In genomic region chr2:237433920-237434319, GRCh38 we compare ENCODE assay signal across 14 cellular contexts. TPM values are rescaled to one million over a fixed set of nuclear protein-coding genes. Genes with fewer than 3 reads are reported as not detected.
DNase-seq lines count a peak whose midpoint lies in the region; ATAC-seq and TF ChIP-seq lines count a peak whose summit lies in the region.
"Had no signal": no experiment of that assay in that cellular context is flagged by ENCODE, and none has a peak within 500 bp of the region (broad histone marks: within the 10 kb centered on the region; RNA-seq: fewer than 3 reads in every experiment).

No MANE protein-coding gene starts in this region.

- H3K4me3 Mint-ChIP-seq in T-helper 1 cell treated with Interleukin-12 subunit alpha and Interleukin-12 subunit beta and Interleukin-4 antibody, amounts not matched to agents 30 μg/mL and 1 μg/mL, for 36 hours: peak overlapping the region; percentile 9
- H3K4me3 Mint-ChIP-seq in activated T-cell treated with anti-CD3 and anti-CD28 coated beads, Interleukin-2, amount 50 U/mL, for 72 hours: peak overlapping the region; percentile 80
- peak overlapping the region; percentile 11 for H3K4me3 Mint-ChIP-seq in nephron progenitor cell

- no peaks in the 10 kb centered on the region for H3K79me2 ChIP-seq in GM23248 (ENCODE audit: insufficient read depth)

- peaks cover 64% of the 10 kb centered on the region for H3F3A ChIP-seq in GM23248 (ENCODE audit: insufficient read depth)

- in situ Hi-C loops in GM23248 (cut with MboI): no loop called here

- no peak overlapping the region for H2AFZ ChIP-seq in GM23248

- WGBS in GM23248 (ENCODE audit: low coverage in 1 of 2, low lambda C conversion rate in 2 of 2, missing lambda C conversion rate in 2 of 2), 2 experiments: 76 to 82% methylated on average over 7 to 9 of the region's 9 CpGs

- H3K4me1 Mint-ChIP-seq in T-helper 1 cell treated with Interleukin-12 subunit alpha and Interleukin-12 subunit beta and Interleukin-4 antibody, amounts not matched to agents 30 μg/mL and 1 μg/mL, for 36 hours (ENCODE audit: low read depth): peaks cover 67% of the 10 kb centered on the region
- peaks cover 99% of the 10 kb centered on the region for H3K4me1 Mint-ChIP-seq in activated T-cell treated with anti-CD3 and anti-CD28 coated beads, Interleukin-2, amount 50 U/mL, for 72 hours (ENCODE audit: low read depth)
- H3K4me1 Mint-ChIP-seq in nephron progenitor cell: peaks cover 64% of the 10 kb centered on the region

- H3K36me3 Mint-ChIP-seq in T-helper 1 cell treated with Interleukin-12 subunit alpha and Interleukin-12 subunit beta and Interleukin-4 antibody, amounts not matched to agents 30 μg/mL and 1 μg/mL, for 36 hours (ENCODE audit: low read depth): no peaks in the 10 kb centered on the region
- H3K36me3 Mint-ChIP-seq in activated T-cell treated with anti-CD3 and anti-CD28 coated beads, Interleukin-2, amount 50 U/mL, for 72 hours (ENCODE audit: insufficient read depth in 2 of 2): peaks cover 6 to 8% of the 10 kb centered on the region in 2 donors
- H3K36me3 Mint-ChIP-seq in nephron progenitor cell (ENCODE audit: low read depth): no peaks in the 10 kb centered on the region

- H3K27ac ChIP-seq in GM23248: peak overlapping the region; percentile 100
- H3K27ac ChIP-seq: gastrocnemius medialis had no signal

- H4K20me1 ChIP-seq in GM23248 (ENCODE audit: insufficient read depth): no peaks in the 10 kb centered on the region

- H3K4me2 ChIP-seq in GM23248 (ENCODE audit: unreplicated experiment): peak overlapping the region; percentile 57

- H3K27ac Mint-ChIP-seq in T-helper 1 cell treated with Interleukin-12 subunit alpha and Interleukin-12 subunit beta and Interleukin-4 antibody, amounts not matched to agents 30 μg/mL and 1 μg/mL, for 36 hours: no peak overlapping the region
- peak overlapping the region; percentile 71 for H3K27ac Mint-ChIP-seq in activated T-cell treated with anti-CD3 and anti-CD28 coated beads, Interleukin-2, amount 50 U/mL, for 72 hours
- no peak overlapping the region for H3K27ac Mint-ChIP-seq in nephron progenitor cell

- H3K36me3 ChIP-seq in GM23248 (ENCODE audit: low read depth): no peaks in the 10 kb centered on the region
- H3K36me3 ChIP-seq: gastrocnemius medialis, uterus had no signal

- ATAC-seq in activated T-cell treated with anti-CD3 and anti-CD28 coated beads, Interleukin-2, amount 50 U/mL, for 72 hours (replicated peaks in 1 of 2): no peak
- ATAC-seq in HG03045 (IDR thresholded peaks at IDR 0.05; ENCODE audit: unreplicated experiment): no peak
- ATAC-seq in HG03439 (IDR thresholded peaks at IDR 0.05; ENCODE audit: unreplicated experiment): no peak
- ATAC-seq: gastrocnemius medialis had no signal

- H3K9me2 ChIP-seq in GM23248 (ENCODE audit: insufficient read depth): no peaks in the 10 kb centered on the region

- H3K4me1 ChIP-seq in GM23248 (ENCODE audit: insufficient read depth): peaks cover 64% of the 10 kb centered on the region

- DNase-seq in T-helper 1 cell (no peak), GM23248 (no peak), nephron progenitor cell (no peak), SHP77 (lab: John Stamatoyannopoulos, UW) (no peak)
- DNase-seq in activated T-cell treated with anti-CD3 and anti-CD28 coated beads, Interleukin-2, amount 50 U/mL, for 72 hours: peak in 1 of 2 donors; percentile 31
- DNase-seq: activated CD4-positive, CD25-positive, alpha-beta regulatory T cell; gastrocnemius medialis; islet precursor cell; NCI-H524; uterus had no signal

- TF ChIP-seq CTCF in nephron progenitor cell (IDR thresholded peaks at IDR 0.05): no peak

- H3K9ac ChIP-seq in GM23248: peak overlapping the region; percentile 92

- H3K9me3 Mint-ChIP-seq in T-helper 1 cell treated with Interleukin-12 subunit alpha and Interleukin-12 subunit beta and Interleukin-4 antibody, amounts not matched to agents 30 μg/mL and 1 μg/mL, for 36 hours: no peaks in the 10 kb centered on the region
- peaks cover 0 to 2% of the 10 kb centered on the region in 2 donors for H3K9me3 Mint-ChIP-seq in activated T-cell treated with anti-CD3 and anti-CD28 coated beads, Interleukin-2, amount 50 U/mL, for 72 hours
- H3K9me3 Mint-ChIP-seq in nephron progenitor cell: peaks cover 9% of the 10 kb centered on the region

- H3K27me3 ChIP-seq in GM23248 (replicated peaks; ENCODE audit: insufficient read depth): no peaks in the 10 kb centered on the region
- H3K27me3 ChIP-seq: gastrocnemius medialis, uterus had no signal

- H3K27me3 Mint-ChIP-seq in T-helper 1 cell treated with Interleukin-12 subunit alpha and Interleukin-12 subunit beta and Interleukin-4 antibody, amounts not matched to agents 30 μg/mL and 1 μg/mL, for 36 hours (ENCODE audit: low read depth): no peaks in the 10 kb centered on the region
- no peaks in the 10 kb centered on the region for H3K27me3 Mint-ChIP-seq in activated T-cell treated with anti-CD3 and anti-CD28 coated beads, Interleukin-2, amount 50 U/mL, for 72 hours (ENCODE audit: low read depth)
- H3K27me3 Mint-ChIP-seq in nephron progenitor cell (ENCODE audit: low read depth, poor library complexity): no peaks in the 10 kb centered on the region

- no peak overlapping the region for H3K4me3 ChIP-seq in GM23248
- H3K4me3 ChIP-seq: gastrocnemius medialis, uterus had no signal

- H3K9me3 ChIP-seq in GM23248 (ENCODE audit: low read depth): no peaks in the 10 kb centered on the region
- H3K9me3 ChIP-seq: gastrocnemius medialis, uterus had no signal

RNA-seq across cellular contexts. Expression of gene COL6A3, which starts 20.0 kb away (rescaled TPM):
- 1,362 and 1,653 TPM in 2 replicates for total RNA-seq in GM23248 (2014; rRNA removed; shearing (Covaris generic))
- 344 and 350 TPM in 2 replicates for polyA plus RNA-seq in GM23248 (2016; fragmentation: Nextera tagmentation; extraction: Ambion mirVana)
- total RNA-seq in activated T-cell treated with anti-CD3 and anti-CD28 coated beads, Interleukin-2, amount 50 U/mL, for 72 hours: 10 to 100 TPM; 12.0 to 17.3 TPM

RNA-seq across cellular contexts. Expression of gene MLPH, which starts 53.1 kb away (rescaled TPM):
- total RNA-seq in GM23248 (2014; rRNA removed; shearing (Covaris generic)): 4.7 and 8.1 TPM in 2 replicates
- 10.8 and 14.9 TPM in 2 replicates for polyA plus RNA-seq in GM23248 (2016; fragmentation: Nextera tagmentation; extraction: Ambion mirVana)
- under 1 TPM in 1 of 2 donors, not detected in 1; 0.36 TPM for total RNA-seq in activated T-cell treated with anti-CD3 and anti-CD28 coated beads, Interleukin-2, amount 50 U/mL, for 72 hours
- polyA plus RNA-seq: neural cell had no signal

Comparison
In these comparisons a context has a peak if more than half of its experiments do, and no peak if none do; other contexts are left out.
1. H3K4me3 Mint-ChIP-seq: peak in every context shown above with its lines; median percentile 80 in activated T-cell treated with anti-CD3 and anti-CD28 coated beads, Interleukin-2, amount 50 U/mL, for 72 hours; 11 in nephron progenitor cell; 9 in T-helper 1 cell treated with Interleukin-12 subunit alpha and Interleukin-12 subunit beta and Interleukin-4 antibody, amounts not matched to agents 30 μg/mL and 1 μg/mL, for 36 hours.
2. RNA of gene COL6A3, which starts 20.0 kb away (total RNA-seq): 1,362 to 1,653 TPM in GM23248; 12.0 to 17.3 TPM in activated T-cell treated with anti-CD3 and anti-CD28 coated beads, Interleukin-2, amount 50 U/mL, for 72 hours; every median in the first group is over 10 times any median in the second.